In genomic region chr3:187737401-187738088, GRCh38 we compare ENCODE assay signal across 8 cellular contexts.
DNase-seq lines count a peak whose midpoint lies in the region; ATAC-seq and TF ChIP-seq lines count a peak whose summit lies in the region.

No MANE protein-coding gene starts in this region.

- peaks cover 31% of the 10 kb centered on the region for H3K4me1 ChIP-seq in ACC112 (ENCODE audit: control insufficient read depth, insufficient read depth, low read length, unreplicated experiment)
- no peaks in the 10 kb centered on the region for H3K4me1 ChIP-seq in HEK293 (ENCODE audit: control insufficient read depth, insufficient read depth, low read length)

- TF ChIP-seq CTCF in HEK293 (tag by site-specific recombination; IDR thresholded peaks at IDR 0.05) (no peak), GM20000 (IDR thresholded peaks at IDR 0.05; ENCODE audit: extremely low read depth, missing control alignments) (no peak)

- no peaks in the 10 kb centered on the region for H3K9me3 ChIP-seq in HEK293 (ENCODE audit: control insufficient read depth, insufficient read depth, low read depth, low read length)

- H3K36me3 ChIP-seq in ACC112 (ENCODE audit: insufficient read depth, low read length) (peaks cover under 1% of the 10 kb centered on the region; the same call in 1 of the 2 replicates), HEK293 (ENCODE audit: control insufficient read depth in 2 of 2, insufficient read depth in 1 of 2, low read length in 2 of 2) (peaks cover 0 to 10% of the 10 kb centered on the region in 2 experiments; a peak in 1 of 3 replicates)

- DNase-seq in UCSD-AML1 (lab: John Stamatoyannopoulos, UW; ENCODE audit: unreplicated experiment), result peak; percentile 40
- DNase-seq in dedifferentiated amniotic fluid mesenchymal stem cell (ENCODE audit: extremely low spot score), result peak; percentile 48
- peak; percentile 80 for DNase-seq in left kidney (ENCODE audit: low read depth, low spot score)
- peak; percentile 75 for DNase-seq in stimulated activated CD4-positive, alpha-beta T cell treated with anti-CD3 and anti-CD28 coated beads, Interleukin-15, amount 100 ng/mL, for 24 hours
- no peak for DNase-seq in GM20000 (ENCODE audit: low spot score)

- ATAC-seq in GM18870 (IDR thresholded peaks at IDR 0.05; ENCODE audit: unreplicated experiment), result no peak

- H3K27me3 ChIP-seq in ACC112 (ENCODE audit: insufficient read depth, low read length), result no peaks in the 10 kb centered on the region

- H2AFZ ChIP-seq in ACC112 (ENCODE audit: low read length, unreplicated experiment), result peak overlapping the region; percentile 16

- CTCF ChIA-PET in HEK293 (lab: Yijun Ruan, JAX), result interaction anchor here (0.7 to 5.7 kb wide), 6 partner anchors 10 to 1216 kb away, joined by 3 to 205 read pairs (median 4); no protein-coding TSS in a partner anchor

- POLR2A ChIA-PET in HEK293 (lab: Yijun Ruan, JAX), result interaction anchor here (0.6 to 1.5 kb wide), 5 partner anchors 569 to 1217 kb away, joined by 3 to 5 read pairs (median 4); no protein-coding TSS in a partner anchor

- H3K4me3 ChIP-seq in ACC112 (ENCODE audit: low read depth, low read length), result peak overlapping the region; percentile 96
- H3K4me3 ChIP-seq in HEK293 (ENCODE audit: low read depth, low read length), result peak overlapping the region; percentile 37

- H3K27ac ChIP-seq in ACC112 (ENCODE audit: low read depth, low read length), result peak overlapping the region; percentile 97
- no peak overlapping the region; the same call in 1 of the 2 replicates for H3K27ac ChIP-seq in HEK293 (ENCODE audit: extremely low read depth, low read depth, low read length)

- H3K79me2 ChIP-seq in ACC112 (ENCODE audit: control insufficient read depth, insufficient read depth, low read length, unreplicated experiment), result peaks cover 67% of the 10 kb centered on the region

TF ChIP-seq in HEK293, 187 proteins besides CTCF, POLR2A, EP300 and RAD21:
- TF ChIP-seq, protein P1, sequence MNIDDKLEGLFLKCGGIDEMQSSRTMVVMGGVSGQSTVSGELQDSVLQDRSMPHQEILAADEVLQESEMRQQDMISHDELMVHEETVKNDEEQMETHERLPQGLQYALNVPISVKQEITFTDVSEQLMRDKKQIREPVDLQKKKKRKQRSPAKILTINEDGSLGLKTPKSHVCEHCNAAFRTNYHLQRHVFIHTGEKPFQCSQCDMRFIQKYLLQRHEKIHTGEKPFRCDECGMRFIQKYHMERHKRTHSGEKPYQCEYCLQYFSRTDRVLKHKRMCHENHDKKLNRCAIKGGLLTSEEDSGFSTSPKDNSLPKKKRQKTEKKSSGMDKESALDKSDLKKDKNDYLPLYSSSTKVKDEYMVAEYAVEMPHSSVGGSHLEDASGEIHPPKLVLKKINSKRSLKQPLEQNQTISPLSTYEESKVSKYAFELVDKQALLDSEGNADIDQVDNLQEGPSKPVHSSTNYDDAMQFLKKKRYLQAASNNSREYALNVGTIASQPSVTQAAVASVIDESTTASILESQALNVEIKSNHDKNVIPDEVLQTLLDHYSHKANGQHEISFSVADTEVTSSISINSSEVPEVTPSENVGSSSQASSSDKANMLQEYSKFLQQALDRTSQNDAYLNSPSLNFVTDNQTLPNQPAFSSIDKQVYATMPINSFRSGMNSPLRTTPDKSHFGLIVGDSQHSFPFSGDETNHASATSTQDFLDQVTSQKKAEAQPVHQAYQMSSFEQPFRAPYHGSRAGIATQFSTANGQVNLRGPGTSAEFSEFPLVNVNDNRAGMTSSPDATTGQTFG (tag by site-specific recombination; IDR thresholded peaks at IDR 0.05; ENCODE audit: borderline replicate concordance), result no peak
- peak; percentile 79 for TF ChIP-seq ZBTB20 (tag by site-specific recombination; IDR thresholded peaks at IDR 0.05)
- no peak for TF ChIP-seq ZNF707 (tag by site-specific recombination; IDR thresholded peaks at IDR 0.05)
- peak; percentile 97 for TF ChIP-seq ZNF596 (tag by site-specific recombination; IDR thresholded peaks at IDR 0.05)
- 0 out of 2 replicates have a peak, but pooled peaks have one; percentile 22 for TF ChIP-seq GFI1B (tag by site-specific recombination; IDR thresholded peaks at IDR 0.05)
- peak; percentile 91 for TF ChIP-seq ZNF335 (tag by site-specific recombination; conservative IDR thresholded peaks at IDR 0.05)
- 0 out of 2 replicates have a peak, but pooled peaks have one; percentile 31 for TF ChIP-seq MZF1 (tag by site-specific recombination; IDR thresholded peaks at IDR 0.05; ENCODE audit: borderline replicate concordance)
- TF ChIP-seq ZNF600 (tag by site-specific recombination; IDR thresholded peaks at IDR 0.05), result peak; percentile 51
- TF ChIP-seq TSHZ1 (tag by site-specific recombination; IDR thresholded peaks at IDR 0.05; ENCODE audit: borderline replicate concordance), result no peak
- no peak for TF ChIP-seq ZNF791 (tag by site-specific recombination; IDR thresholded peaks at IDR 0.05)
- TF ChIP-seq ZNF362 (tag by site-specific recombination; IDR thresholded peaks at IDR 0.05), result peak; percentile 87
- TF ChIP-seq ZSCAN4 (tag by site-specific recombination; IDR thresholded peaks at IDR 0.05), result no peak
- 0 out of 2 replicates have a peak, but pooled peaks have one; percentile 11 for TF ChIP-seq ZBTB48 (tag by site-specific recombination; IDR thresholded peaks at IDR 0.05)
- TF ChIP-seq, protein P2, sequence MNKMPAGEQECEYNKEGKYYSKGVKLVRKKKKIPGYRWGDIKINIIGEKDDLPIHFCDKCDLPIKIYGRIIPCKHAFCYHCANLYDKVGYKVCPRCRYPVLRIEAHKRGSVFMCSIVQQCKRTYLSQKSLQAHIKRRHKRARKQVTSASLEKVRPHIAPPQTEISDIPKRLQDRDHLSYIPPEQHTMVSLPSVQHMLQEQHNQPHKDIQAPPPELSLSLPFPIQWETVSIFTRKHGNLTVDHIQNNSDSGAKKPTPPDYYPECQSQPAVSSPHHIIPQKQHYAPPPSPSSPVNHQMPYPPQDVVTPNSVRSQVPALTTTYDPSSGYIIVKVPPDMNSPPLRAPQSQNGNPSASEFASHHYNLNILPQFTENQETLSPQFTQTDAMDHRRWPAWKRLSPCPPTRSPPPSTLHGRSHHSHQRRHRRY (tag by site-specific recombination; IDR thresholded peaks at IDR 0.05), result no peak
- TF ChIP-seq ZBTB7A (tag by site-specific recombination; IDR thresholded peaks at IDR 0.05; ENCODE audit: low read depth), result no peak
